Comparison of ENCODE assay signal across 30 cellular contexts in genomic region chr4:17091104-17091503, GRCh38.
"Had no signal": no experiment of that assay in that cellular context is flagged by ENCODE, and none has a peak within 500 bp of the region (broad histone marks: within the 10 kb centered on the region; RNA-seq: fewer than 3 reads in every experiment).

No MANE protein-coding gene starts in this region.

- ATAC-seq: activated naive CD4-positive, alpha-beta T cell treated with anti-CD3 and anti-CD28 coated beads, Interleukin-2, amount 50 U/mL, for 72 hours; activated T-cell treated with anti-CD3 and anti-CD28 coated beads, Interleukin-2, amount 50 U/mL, for 72 hours; esophagus mucosa; foreskin keratinocyte; gastrocnemius medialis; heart right ventricle; T-helper 17 cell; WTC11 had no signal

- H3K9me3 ChIP-seq: ascending aorta, breast epithelium, colonic mucosa, gastrocnemius medialis had no signal

- H3K27me3 ChIP-seq: ascending aorta, breast epithelium, cardiac muscle cell, colonic mucosa, foreskin keratinocyte, gastrocnemius medialis, heart right ventricle, hepatocyte had no signal

- DNase-seq: activated CD4-positive, alpha-beta memory T cell treated with anti-CD3 and anti-CD28 coated beads, Interleukin-2, amount 10 ng/mL, durations not matched to agents 7 days and 5 days; activated CD4-positive, alpha-beta T cell treated with anti-CD3 and anti-CD28 coated beads for 1 hour; activated CD4-positive, alpha-beta T cell treated with anti-CD3 and anti-CD28 coated beads for 4 hours; activated CD4-positive, alpha-beta T cell treated with anti-CD3 and anti-CD28 coated beads, Interleukin-2, amount 10 ng/mL, durations not matched to agents 7 days and 5 days; activated CD4-positive, alpha-beta T cell treated with anti-CD3 and anti-CD28 coated beads, Interleukin-2, amount 50 U/mL, for 4 hours; activated CD8-positive, alpha-beta memory T cell treated with anti-CD3 and anti-CD28 coated beads, Interleukin-2, amount 50 U/mL, for 48 hours; activated gamma-delta T cell; activated naive CD4-positive, alpha-beta T cell; activated naive CD4-positive, alpha-beta T cell treated with anti-CD3 and anti-CD28 coated beads, Interleukin-2, amount 10 ng/mL, durations not matched to agents 7 days and 5 days; activated naive CD8-positive, alpha-beta T cell treated with anti-CD3 and anti-CD28 coated beads, Interleukin-2, amount 10 ng/mL, durations not matched to agents 7 days and 5 days; activated T-cell treated with anti-CD3 and anti-CD28 coated beads for 4 hours; activated T-cell treated with anti-CD3 and anti-CD28 coated beads, Interleukin-2, amount 50 U/mL, for 24 hours; activated T-cell treated with anti-CD3 and anti-CD28 coated beads, Interleukin-2, amount 50 U/mL, for 72 hours; central memory CD4-positive, alpha-beta T cell; cerebellar nuclear complex; colonic mucosa; effector CD8-positive, alpha-beta T cell; foreskin keratinocyte; gastrocnemius medialis; heart right ventricle; T-helper 17 cell; T1000 had no signal

- H3K27ac ChIP-seq: ascending aorta, breast epithelium, cardiac muscle cell, colonic mucosa, foreskin keratinocyte, gastrocnemius medialis, heart right ventricle, hepatocyte, VCaP had no signal

- H3K4me1 ChIP-seq: ascending aorta, breast epithelium, colonic mucosa, foreskin keratinocyte, gastrocnemius medialis had no signal

- H3K36me3 ChIP-seq: ascending aorta, breast epithelium, cardiac muscle cell, colonic mucosa, gastrocnemius medialis, heart right ventricle had no signal

- H3K4me3 ChIP-seq: ascending aorta, breast epithelium, cardiac muscle cell, colonic mucosa, gastrocnemius medialis, heart right ventricle, hepatocyte had no signal
